ENCODE assay signal across 1 cellular context in genomic region chr6:27239258-27239657, GRCh38.
TF ChIP-seq lines count a peak whose summit lies in the region.

No MANE protein-coding gene starts in this region.

TF ChIP-seq in GM23338, 12 proteins besides CTCF, POLR2A, EP300 and RAD21 (continued from another document):
- TF ChIP-seq ZNF462 (CRISPR knock-in tag; IDR thresholded peaks at IDR 0.05) (no peak), CREB1 (CRISPR knock-in tag; IDR thresholded peaks at IDR 0.05; ENCODE audit: low read depth) (no peak), POLR2AphosphoS5 (IDR thresholded peaks at IDR 0.05; ENCODE audit: low read depth) (no peak), EZH2 (IDR thresholded peaks at IDR 0.05; ENCODE audit: low read depth, unreplicated experiment) (no peak), EZH2phosphoT487 (IDR thresholded peaks at IDR 0.05; ENCODE audit: unreplicated experiment) (no peak), NANOG (IDR thresholded peaks at IDR 0.05; ENCODE audit: borderline replicate concordance) (no peak), STAT1 (IDR thresholded peaks at IDR 0.05; ENCODE audit: unreplicated experiment) (no peak), ZNF114 (CRISPR knock-in tag; IDR thresholded peaks at IDR 0.05) (no peak), ETS1 (IDR thresholded peaks at IDR 0.05) (no peak), JUNB (IDR thresholded peaks at IDR 0.05; ENCODE audit: unreplicated experiment) (no peak)
